20 cellular contexts compared by ENCODE assay signal in genomic region chr6:158398252-158399024, GRCh38.
A peak's percentile ranks its signal among the peaks of the same experiment; 100 is the strongest.
DNase-seq lines count a peak whose midpoint lies in the region; ATAC-seq, FAIRE-seq and TF ChIP-seq lines count a peak whose summit lies in the region.
"Had no signal": no experiment of that assay in that cellular context is flagged by ENCODE, and none has a peak within 500 bp of the region (broad histone marks: within the 10 kb centered on the region; RNA-seq: fewer than 3 reads in every experiment).

No MANE protein-coding gene starts in this region.

- POLR2A ChIA-PET in endothelial cell of umbilical vein (lab: Charles Lee), result no interaction called here

- intact Hi-C loops in endothelial cell of umbilical vein (cut with micrococcal nuclease) (loop anchor here (1.0 kb wide), 1 partner anchor 10 kb away; no protein-coding TSS in a partner anchor), head of caudate nucleus (cut with DNase I) (no loop called here)

- H2AFZ ChIP-seq in OCI-LY1 (ENCODE audit: low read length) (no peak overlapping the region), endothelial cell of umbilical vein (ENCODE audit: low read depth, low read length) (no peak overlapping the region), parathyroid adenoma (no peak overlapping the region)

- H3K9me2 ChIP-seq in OCI-LY1 (ENCODE audit: low read depth, low read length), result no peaks in the 10 kb centered on the region

- H3K27me3 ChIP-seq in H7 (ENCODE audit: control insufficient read depth, insufficient read depth, low read length) (no peaks in the 10 kb centered on the region), OCI-LY1 (ENCODE audit: insufficient read depth, low read length) (no peaks in the 10 kb centered on the region), endothelial cell of umbilical vein (ENCODE audit: control insufficient read depth in 2 of 2, insufficient read depth in 2 of 2, low read length in 2 of 2) (no peaks in the 10 kb centered on the region), parathyroid adenoma (ENCODE audit: control insufficient read depth, insufficient read depth, low read length) (no peaks in the 10 kb centered on the region), gastroesophageal sphincter (no peaks in the 10 kb centered on the region)
- H3K27me3 ChIP-seq: BE2C had no signal

- no TSS peak for BruUV-seq in endothelial cell of umbilical vein (replicated peaks; lab: Mats Ljungman, UMichigan)

- ATAC-seq in gastroesophageal sphincter, result no peak

- DNase-seq in H7 (peak; percentile 41), endothelial cell of umbilical vein (ENCODE audit: low read depth, low spot score) (no peak), head of caudate nucleus (no peak), foreskin fibroblast (no peak)
- DNase-seq: BE2C, DMS53, HFFc6, MM.1S, NCI-H1048, NCI-H1417 treated with DMSO at 0.1 percent for 48 hours, NCI-H2107, NCI-H446 treated with DMSO at 0.1 percent for 48 hours, NCI-H526 treated with DMSO at 0.1 percent for 48 hours, Right ventricle myocardium superior had no signal

- CTCF ChIA-PET in endothelial cell of umbilical vein (lab: Charles Lee), result interaction anchor here (0.6 to 3.2 kb wide), 5 partner anchors 10 to 184 kb away, joined by 3 to 14 read pairs (median 3); no protein-coding TSS in a partner anchor

- H3K4me3 ChIP-seq in H7 (ENCODE audit: insufficient read depth, low read depth, low read length) (no peak overlapping the region), OCI-LY1 (ENCODE audit: low read depth, low read length, poor library complexity, severe bottlenecking) (no peak overlapping the region), endothelial cell of umbilical vein (replicated peaks in 1 of 3; ENCODE audit: insufficient read depth in 1 of 3, low read depth in 1 of 3, low read length in 3 of 3) (no peak overlapping the region), parathyroid adenoma (ENCODE audit: low read depth, low read length) (no peak overlapping the region), foreskin fibroblast (ENCODE audit: low read depth in 1 of 2, low read length in 2 of 2) (no peak overlapping the region), gastroesophageal sphincter (no peak overlapping the region)
- H3K4me3 ChIP-seq: K562 had no signal

- no peaks in the 10 kb centered on the region for H3F3A ChIP-seq in OCI-LY1 (ENCODE audit: insufficient read depth, low read length)

- no peak for FAIRE-seq in endothelial cell of umbilical vein (lab: Jason Lieb, UNC)
- FAIRE-seq: D721Med, H54, K562 had no signal

- H3K4me2 ChIP-seq in OCI-LY1 (ENCODE audit: low read length) (no peak overlapping the region), endothelial cell of umbilical vein (ENCODE audit: insufficient read depth, low read length) (peak overlapping the region; percentile 33), parathyroid adenoma (ENCODE audit: low read length) (peak overlapping the region; percentile 17)

- no peaks in the 10 kb centered on the region for H3K9me1 ChIP-seq in endothelial cell of umbilical vein (replicated peaks; ENCODE audit: control insufficient read depth, extremely low read depth, insufficient read depth, low read length)

- H3K36me3 ChIP-seq in H7 (replicated peaks; ENCODE audit: control insufficient read depth, insufficient read depth, low read length) (no peaks in the 10 kb centered on the region), OCI-LY1 (ENCODE audit: insufficient read depth, low read length) (peaks cover 15% of the 10 kb centered on the region), endothelial cell of umbilical vein (ENCODE audit: control insufficient read depth in 2 of 2, extremely low read depth in 1 of 2, insufficient read depth in 2 of 2, low read length in 2 of 2) (no peaks in the 10 kb centered on the region), parathyroid adenoma (ENCODE audit: control insufficient read depth, insufficient read depth, low read length) (no peaks in the 10 kb centered on the region), gastroesophageal sphincter (no peaks in the 10 kb centered on the region)
- H3K36me3 ChIP-seq: BE2C had no signal

- WGBS in gastroesophageal sphincter (ENCODE audit: low coverage in 1 of 2), 2 donors, result 55 to 56% methylated on average over 2 to 3 of the region's 3 CpGs

- dilution Hi-C loops in endothelial cell of umbilical vein (cut with MboI; ENCODE audit: extremely low pct_ligation_motif_present, low sequenced_read_pairs), result no loop called here

- peak overlapping the region; percentile 57 for H3K27ac ChIP-seq in OCI-LY1 (ENCODE audit: low read depth, low read length, poor library complexity, severe bottlenecking)
- H3K27ac ChIP-seq in endothelial cell of umbilical vein (ENCODE audit: insufficient read depth, low read depth, low read length), result no peak overlapping the region
- no peak overlapping the region for H3K27ac ChIP-seq in parathyroid adenoma
- no peak overlapping the region for H3K27ac ChIP-seq in gastroesophageal sphincter

- H3K9ac ChIP-seq in OCI-LY1 (ENCODE audit: low read length), result no peak overlapping the region
- H3K9ac ChIP-seq in endothelial cell of umbilical vein (replicated peaks; ENCODE audit: extremely low read depth, insufficient read depth, low read length), result no peak overlapping the region
- no peak overlapping the region for H3K9ac ChIP-seq in parathyroid adenoma

- H3K79me2 ChIP-seq in OCI-LY1 (ENCODE audit: insufficient read depth, low read length) (peaks cover 17% of the 10 kb centered on the region; the same call in 1 of the 2 replicates), endothelial cell of umbilical vein (ENCODE audit: control insufficient read depth, insufficient read depth, low read length) (no peaks in the 10 kb centered on the region), parathyroid adenoma (peaks cover 22% of the 10 kb centered on the region)

- TF ChIP-seq EP300 in gastroesophageal sphincter (IDR thresholded peaks at IDR 0.05), result no peak

- TF ChIP-seq POLR2A in endothelial cell of umbilical vein (IDR thresholded peaks at IDR 0.05; ENCODE audit: low read depth, low read length) (no peak), gastroesophageal sphincter (IDR thresholded peaks at IDR 0.05) (no peak)

- TF ChIP-seq CTCF in OCI-LY1 (IDR thresholded peaks at IDR 0.05; ENCODE audit: low read length) (no peak), endothelial cell of umbilical vein (IDR thresholded peaks at IDR 0.05; ENCODE audit: extremely low read depth in 1 of 2, insufficient read depth in 1 of 2, low read depth in 1 of 2, low read length in 2 of 2) (no peak), parathyroid adenoma (IDR thresholded peaks at IDR 0.05) (no peak), foreskin fibroblast (IDR thresholded peaks at IDR 0.05; ENCODE audit: low read depth, low read length) (no peak), gastroesophageal sphincter (IDR thresholded peaks at IDR 0.05) (no peak)

- H3K4me1 ChIP-seq in OCI-LY1 (ENCODE audit: insufficient read depth, low read length, severe bottlenecking) (peaks cover 27% of the 10 kb centered on the region), endothelial cell of umbilical vein (ENCODE audit: control insufficient read depth, extremely low read depth, insufficient read depth, low read length) (peaks cover 27% of the 10 kb centered on the region), parathyroid adenoma (peaks cover 15% of the 10 kb centered on the region), gastroesophageal sphincter (peaks cover 0 to 6% (median 0%) of the 10 kb centered on the region in 3 donors)

- H3K9me3 ChIP-seq in OCI-LY1 (ENCODE audit: low read length), result 0 out of 2 replicates have a peak, but pooled peaks cover 1% of the 10 kb centered on the region
- no peaks in the 10 kb centered on the region for H3K9me3 ChIP-seq in endothelial cell of umbilical vein (replicated peaks; ENCODE audit: control insufficient read depth, insufficient read depth, low read length)
- no peaks in the 10 kb centered on the region for H3K9me3 ChIP-seq in parathyroid adenoma (ENCODE audit: control insufficient read depth, low read length)
- no peaks in the 10 kb centered on the region for H3K9me3 ChIP-seq in gastroesophageal sphincter
- H3K9me3 ChIP-seq: BE2C had no signal

- no peaks in the 10 kb centered on the region for H4K20me1 ChIP-seq in OCI-LY1 (ENCODE audit: insufficient read depth, low read length)
- H4K20me1 ChIP-seq in endothelial cell of umbilical vein (replicated peaks; ENCODE audit: control insufficient read depth, extremely low read depth, insufficient read depth, low read length), result no peaks in the 10 kb centered on the region

TF ChIP-seq in endothelial cell of umbilical vein, 7 proteins besides CTCF, POLR2A, EP300 and RAD21:
- TF ChIP-seq EZH2 (IDR thresholded peaks at IDR 0.05; ENCODE audit: borderline replicate concordance, low read depth, low read length, severe bottlenecking) (no peak), POLR2AphosphoS5 (IDR thresholded peaks at IDR 0.05; ENCODE audit: insufficient read depth, low read depth, low read length) (no peak), JUN (IDR thresholded peaks at IDR 0.05; ENCODE audit: borderline replicate concordance, insufficient read depth, insufficient read length, low read depth) (no peak), GATA2 (IDR thresholded peaks at IDR 0.05; ENCODE audit: insufficient read depth, insufficient read length, low read depth, low read length) (no peak), FOS (IDR thresholded peaks at IDR 0.05; ENCODE audit: borderline replicate concordance, insufficient read depth, low read length) (no peak), MYC (IDR thresholded peaks at IDR 0.05; ENCODE audit: low read depth, low read length) (no peak), MAX (IDR thresholded peaks at IDR 0.05; ENCODE audit: insufficient read depth, insufficient read length) (no peak)
